Comparison of ENCODE assay signal across 8 cellular contexts in the genomic region with DNA sequence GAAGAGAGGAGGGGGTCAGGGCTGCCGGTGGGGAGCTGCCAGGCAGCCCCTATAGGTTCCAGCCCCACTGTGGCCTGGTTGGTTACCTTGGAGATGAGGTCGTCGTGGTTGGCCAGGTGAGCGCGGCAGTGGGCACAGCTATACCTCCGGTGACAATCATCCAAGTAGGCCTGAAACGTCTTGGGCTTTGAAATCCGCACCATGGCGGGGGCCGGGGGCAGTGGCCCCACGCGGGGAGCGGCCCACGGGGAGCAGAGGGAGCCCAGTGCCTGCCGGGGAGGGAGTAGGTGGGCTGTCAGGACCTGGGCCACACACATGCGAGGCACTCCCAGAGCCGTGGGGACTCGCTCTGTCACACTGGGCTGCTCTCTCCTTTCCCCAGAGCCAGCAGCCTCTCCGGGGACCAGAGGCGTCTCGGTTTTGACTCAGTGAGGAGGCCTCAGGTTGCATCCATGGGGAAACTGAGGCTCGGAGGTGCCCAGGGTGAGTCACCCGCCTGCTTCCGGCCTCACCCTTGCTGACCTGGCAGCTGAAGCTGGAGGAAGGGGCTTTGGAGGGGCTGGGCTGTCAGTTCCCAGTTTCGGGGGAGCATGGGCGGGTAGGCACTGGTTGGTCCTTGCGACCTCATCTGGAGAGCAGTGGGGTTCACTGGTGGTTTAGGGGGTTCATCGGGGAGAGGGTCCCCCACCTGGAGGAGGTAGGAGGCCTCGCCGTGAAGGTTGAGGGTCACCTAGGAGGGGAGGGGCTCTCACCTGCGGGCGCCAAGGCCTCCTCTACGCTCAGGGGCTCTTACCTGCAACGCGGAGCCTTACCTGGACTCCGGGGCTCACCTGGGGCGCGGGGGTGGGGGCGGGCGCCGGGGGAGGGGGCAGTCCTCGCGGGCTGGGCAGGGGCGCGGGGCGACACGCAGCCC. TPM values are rescaled to one million over a fixed set of nuclear protein-coding genes. Genes with fewer than 3 reads are reported as not detected.
DNase-seq lines count a peak whose midpoint lies in the region; ATAC-seq lines count a peak whose summit lies in the region.

No MANE protein-coding gene starts in this region.

- no peaks in the 10 kb centered on the region for H3K27me3 ChIP-seq in iPS-18a (ENCODE audit: control insufficient read depth, insufficient read depth, low read length)

- H3K4me3 Mint-ChIP-seq in activated T-helper 17 cell treated with anti-CD3 and anti-CD28 coated beads, Interleukin-2, amount 50 U/mL, for 72 hours, result peak overlapping the region; percentile 95
- H3K4me3 Mint-ChIP-seq in stimulated activated naive CD8-positive, alpha-beta T cell treated with anti-CD3 and anti-CD28 coated beads, Interleukin-15, amount 100 ng/mL, for 72 hours, result peak overlapping the region; percentile 94 to 97

- peak overlapping the region; percentile 81 for H3K27ac Mint-ChIP-seq in activated T-helper 17 cell treated with anti-CD3 and anti-CD28 coated beads, Interleukin-2, amount 50 U/mL, for 72 hours
- H3K27ac Mint-ChIP-seq in stimulated activated naive CD8-positive, alpha-beta T cell treated with anti-CD3 and anti-CD28 coated beads, Interleukin-15, amount 100 ng/mL, for 72 hours, result peak overlapping the region; percentile 88 to 97

- H3K36me3 ChIP-seq in iPS-18a (ENCODE audit: control insufficient read depth, low read depth, low read length), result no peaks in the 10 kb centered on the region

- no peak for ATAC-seq in activated T-helper 17 cell treated with anti-CD3 and anti-CD28 coated beads, Interleukin-2, amount 50 U/mL, for 72 hours (replicated peaks)
- no peak for ATAC-seq in stimulated activated naive CD8-positive, alpha-beta T cell treated with anti-CD3 and anti-CD28 coated beads, Interleukin-15, amount 100 ng/mL, for 72 hours
- ATAC-seq in HG02678 (IDR thresholded peaks at IDR 0.05; ENCODE audit: unreplicated experiment) (no peak), GM21390 (IDR thresholded peaks at IDR 0.05; ENCODE audit: unreplicated experiment) (no peak), HG03095 (IDR thresholded peaks at IDR 0.05; ENCODE audit: unreplicated experiment) (no peak)

- peaks cover 5% of the 10 kb centered on the region for H3K4me1 ChIP-seq in iPS-18a (ENCODE audit: control insufficient read depth, low read depth, low read length)

- peak overlapping the region; percentile 48 for H3K9ac ChIP-seq in iPS-18a (ENCODE audit: low read length)

- no peaks in the 10 kb centered on the region for H3K27me3 Mint-ChIP-seq in activated T-helper 17 cell treated with anti-CD3 and anti-CD28 coated beads, Interleukin-2, amount 50 U/mL, for 72 hours
- H3K27me3 Mint-ChIP-seq in stimulated activated naive CD8-positive, alpha-beta T cell treated with anti-CD3 and anti-CD28 coated beads, Interleukin-15, amount 100 ng/mL, for 72 hours, result no peaks in the 10 kb centered on the region

- DNase-seq in DMS53 (lab: John Stamatoyannopoulos, UW), result peak; percentile 58
- DNase-seq in DMS53 treated with DMSO at 0.1 percent for 48 hours (lab: John Stamatoyannopoulos, UW; ENCODE audit: unreplicated experiment), result no peak
- DNase-seq in stimulated activated naive CD8-positive, alpha-beta T cell treated with anti-CD3 and anti-CD28 coated beads, Interleukin-15, amount 100 ng/mL, for 72 hours, result no peak

- H3K9me3 ChIP-seq in iPS-18a (ENCODE audit: control insufficient read depth, low read depth, low read length), result peaks cover 12% of the 10 kb centered on the region

- peak overlapping the region; percentile 52 for H3K4me3 ChIP-seq in iPS-18a (ENCODE audit: low read length)

- no peak overlapping the region for H3K27ac ChIP-seq in iPS-18a (ENCODE audit: low read length)

- peaks cover 24% of the 10 kb centered on the region for H3K4me1 Mint-ChIP-seq in activated T-helper 17 cell treated with anti-CD3 and anti-CD28 coated beads, Interleukin-2, amount 50 U/mL, for 72 hours
- H3K4me1 Mint-ChIP-seq in stimulated activated naive CD8-positive, alpha-beta T cell treated with anti-CD3 and anti-CD28 coated beads, Interleukin-15, amount 100 ng/mL, for 72 hours, result peaks cover 53% of the 10 kb centered on the region

- peaks cover 37% of the 10 kb centered on the region for H3K36me3 Mint-ChIP-seq in activated T-helper 17 cell treated with anti-CD3 and anti-CD28 coated beads, Interleukin-2, amount 50 U/mL, for 72 hours (ENCODE audit: low read depth)

- H3K9me3 Mint-ChIP-seq in activated T-helper 17 cell treated with anti-CD3 and anti-CD28 coated beads, Interleukin-2, amount 50 U/mL, for 72 hours, result peaks cover 5% of the 10 kb centered on the region
- peaks cover 23 to 24% of the 10 kb centered on the region in 2 donors for H3K9me3 Mint-ChIP-seq in stimulated activated naive CD8-positive, alpha-beta T cell treated with anti-CD3 and anti-CD28 coated beads, Interleukin-15, amount 100 ng/mL, for 72 hours

RNA-seq across cellular contexts. Expression of gene YPEL3, which starts 0.6 kb away (rescaled TPM):
- 100 to 1,000 TPM in 1 of 2 donors, 10 to 100 TPM in 1; 34.7 to 107 TPM for total RNA-seq in activated T-helper 17 cell treated with anti-CD3 and anti-CD28 coated beads, Interleukin-2, amount 50 U/mL, for 72 hours

RNA-seq across cellular contexts. Expression of gene TBX6, which starts 3.7 kb away (rescaled TPM):
- 1 to 10 TPM; 1.1 to 3.7 TPM for total RNA-seq in activated T-helper 17 cell treated with anti-CD3 and anti-CD28 coated beads, Interleukin-2, amount 50 U/mL, for 72 hours

RNA-seq across cellular contexts. Expression of gene GDPD3, which starts 17.9 kb away (rescaled TPM):
- total RNA-seq in activated T-helper 17 cell treated with anti-CD3 and anti-CD28 coated beads, Interleukin-2, amount 50 U/mL, for 72 hours, result 10 to 100 TPM; 13.4 to 37.8 TPM

RNA-seq across cellular contexts. Expression of gene PPP4C, which starts 19.6 kb away (rescaled TPM):
- total RNA-seq in activated T-helper 17 cell treated with anti-CD3 and anti-CD28 coated beads, Interleukin-2, amount 50 U/mL, for 72 hours, result 100 to 1,000 TPM; 111 to 147 TPM

RNA-seq across cellular contexts. Expression of gene MAPK3, which starts 27.6 kb away (rescaled TPM):
- 100 to 1,000 TPM in 1 of 2 donors, 10 to 100 TPM in 1; 73.1 to 141 TPM for total RNA-seq in activated T-helper 17 cell treated with anti-CD3 and anti-CD28 coated beads, Interleukin-2, amount 50 U/mL, for 72 hours
